ENCODE assay signal across 9 cellular contexts in genomic region chr1:165481820-165482532, GRCh38. TPM values are rescaled to one million over a fixed set of nuclear protein-coding genes. Genes with fewer than 3 reads are reported as not detected.
A peak's percentile ranks its signal among the peaks of the same experiment; 100 is the strongest.
DNase-seq lines count a peak whose midpoint lies in the region; ATAC-seq, FAIRE-seq and TF ChIP-seq lines count a peak whose summit lies in the region.
"Had no signal": no experiment of that assay in that cellular context is flagged by ENCODE, and none has a peak within 500 bp of the region (broad histone marks: within the 10 kb centered on the region; RNA-seq: fewer than 3 reads in every experiment).

No MANE protein-coding gene starts in this region.

- POLR2A ChIA-PET in A549 (lab: Yijun Ruan, JAX): interaction anchor here (0.6 kb wide), 1 partner anchor 40 kb away, joined by 3 read pairs; no protein-coding TSS in a partner anchor

- peak; percentile 47 to 61 for DNase-seq in A549 (ENCODE audit: low read depth in 1 of 2, low spot score in 1 of 2)
- peak; percentile 85 for DNase-seq in HCEC 1CT
- DNase-seq in activated T-cell treated with anti-CD3 and anti-CD28 coated beads, Interleukin-2, amount 50 U/mL, for 48 hours: peak; percentile 28 to 35
- DNase-seq in islet precursor cell: peak; percentile 90
- no peak for DNase-seq in Peyer's patch
- DNase-seq in DMS153 treated with DMSO at 0.1 percent for 48 hours (lab: John Stamatoyannopoulos, UW; ENCODE audit: unreplicated experiment): no peak
- DNase-seq in NCI-H128 (lab: John Stamatoyannopoulos, UW; ENCODE audit: unreplicated experiment): no peak
- DNase-seq: activated naive CD8-positive, alpha-beta T cell treated with anti-CD3 and anti-CD28 coated beads, Interleukin-2, amount 10 ng/mL, durations not matched to agents 7 days and 5 days had no signal

- H3K27me3 ChIP-seq in Peyer's patch: no peaks in the 10 kb centered on the region

- CTCF ChIA-PET in A549 (lab: Yijun Ruan, JAX): interaction anchor here (0.8 to 0.9 kb wide), 2 partner anchors 10 to 89 kb away, joined by 3 to 4 read pairs; no protein-coding TSS in a partner anchor

- H3K9me3 ChIP-seq in A549: no peaks in the 10 kb centered on the region
- H3K9me3 ChIP-seq in Peyer's patch: no peaks in the 10 kb centered on the region

- ATAC-seq in A549: peak; percentile 88 to 92
- no peak for ATAC-seq in HG02763 (IDR thresholded peaks at IDR 0.05; ENCODE audit: unreplicated experiment)

- TF ChIP-seq RAD21 in A549 (conservative IDR thresholded peaks at IDR 0.05 in 1 of 2, IDR thresholded peaks at IDR 0.05 in 1 of 2): no peak

- FAIRE-seq in A549 (lab: Jason Lieb, UNC): no peak

- no peaks in the 10 kb centered on the region for H3K36me3 ChIP-seq in Peyer's patch

- WGBS in A549 (ENCODE audit: missing lambda C conversion rate): 3% methylated on average over 6 of the region's 6 CpGs

- TF ChIP-seq CTCF in A549 (IDR thresholded peaks at IDR 0.05) (no peak), Peyer's patch (IDR thresholded peaks at IDR 0.05) (no peak)

- no peak for TF ChIP-seq POLR2A in A549 (IDR thresholded peaks at IDR 0.05; ENCODE audit: low read length)
- TF ChIP-seq POLR2A in Peyer's patch (IDR thresholded peaks at IDR 0.05): no peak

- TF ChIP-seq EP300 in A549 (IDR thresholded peaks at IDR 0.05): no peak

- H3K4me2 ChIP-seq in A549: peak overlapping the region; percentile 38; the same call in 2 of the 3 replicates

- H3K4me3 ChIP-seq in A549 (no peak overlapping the region), Peyer's patch (no peak overlapping the region)

- no peak overlapping the region for H3K27ac ChIP-seq in A549
- no peak overlapping the region for H3K27ac ChIP-seq in Peyer's patch

- H3K4me1 ChIP-seq in A549 (peaks cover 5% of the 10 kb centered on the region; the same call in 2 of the 3 replicates), Peyer's patch (no peaks in the 10 kb centered on the region)

TF ChIP-seq in A549, 52 proteins besides CTCF, POLR2A, EP300 and RAD21:
- peak; percentile 18; the same call in 1 of the 2 replicates for TF ChIP-seq FOSL2 (IDR thresholded peaks at IDR 0.05)
- TF ChIP-seq FOSL2 (CRISPR knock-in tag; IDR thresholded peaks at IDR 0.05): peak; percentile 76
- no peak for TF ChIP-seq GATA3 (IDR thresholded peaks at IDR 0.05; ENCODE audit: borderline replicate concordance)
- 0 out of 3 replicates have a peak, but pooled peaks have one; percentile 31 for TF ChIP-seq BCL3 (IDR thresholded peaks at IDR 0.05)
- TF ChIP-seq NR3C1 (IDR thresholded peaks at IDR 0.05): no peak

RNA-seq across cellular contexts. Expression of gene RXRG, which starts 37.0 kb away (rescaled TPM):
- polyA plus RNA-seq in A549 (2011; rRNA removed): not detected in 2 replicates
- not detected in 2 replicates for polyA plus RNA-seq in A549 (2012; cell fraction: cytosol; rRNA removed)
- polyA plus RNA-seq in A549 (2012; cell fraction: nucleus; rRNA removed): not detected in 2 replicates
- polyA plus RNA-seq in A549 (2017; fragmentation: RNase III; extraction: RNeasy Plus Mini Kit Qiagen cat#74134 plus additional on column Dnase treatment): not detected in 3 replicates
- not detected in 2 replicates for polyA minus RNA-seq in A549 (2011; rRNA and poly(A)+ RNA removed)
- total RNA-seq in Peyer's patch: 10 to 100 TPM in 1 of 4 donors, not detected in 3; 10.7 TPM
- total RNA-seq: activated naive CD8-positive, alpha-beta T cell treated with anti-CD3 and anti-CD28 coated beads, Interleukin-2, amount 10 ng/mL, durations not matched to agents 7 days and 5 days had no signal

Comparison
In these comparisons a context has a peak if more than half of its experiments do, and no peak if none do; other contexts are left out.
1. DNase-seq: peak in A549 (2 of 2), HCEC 1CT (single experiment), activated T-cell treated with anti-CD3 and anti-CD28 coated beads, Interleukin-2, amount 50 U/mL, for 48 hours (2 of 2) and islet precursor cell (single experiment); none in Peyer's patch (0 of 3), DMS153 treated with DMSO at 0.1 percent for 48 hours (single experiment) and NCI-H128 (single experiment).